In genomic region chr3:39262842-39263241, GRCh38 we compare ENCODE assay signal across 24 cellular contexts. TPM values are rescaled to one million over a fixed set of nuclear protein-coding genes. Genes with fewer than 3 reads are reported as not detected.
DNase-seq lines count a peak whose midpoint lies in the region; ATAC-seq, FAIRE-seq and TF ChIP-seq lines count a peak whose summit lies in the region.
"Had no signal": no experiment of that assay in that cellular context is flagged by ENCODE, and none has a peak within 500 bp of the region (broad histone marks: within the 10 kb centered on the region; RNA-seq: fewer than 3 reads in every experiment).

No MANE protein-coding gene starts in this region.

- WGBS in H1 (ENCODE audit: extremely low coverage in 1 of 2, insufficient coverage in 1 of 2, insufficient read length in 1 of 2, insufficient replicate concordance in 2 of 2, low coverage in 1 of 2, low lambda C conversion rate in 2 of 2, missing lambda C conversion rate in 1 of 2), 2 experiments = 82% methylated on average over 8 of the region's 8 CpGs; no CpG with 5 or more reads in 1 of the 2 experiments

- H3K4me2 ChIP-seq in H1 (ENCODE audit: insufficient read depth in 1 of 2, low read depth in 2 of 2, low read length in 2 of 2) = no peak overlapping the region

- TF ChIP-seq POLR2A in H1 (IDR thresholded peaks at IDR 0.05; ENCODE audit: control extremely low read depth in 1 of 2, low read depth in 2 of 2, low read length in 2 of 2) = no peak

- FAIRE-seq in H1 (lab: Jason Lieb, UNC) = no peak
- FAIRE-seq: GM12891, GM18507 had no signal

- H2BK15ac ChIP-seq in H1 (ENCODE audit: low read length) = no peak overlapping the region

- no peak overlapping the region for H3K27ac ChIP-seq in H1 (ENCODE audit: low read depth, low read length)

- no peak overlapping the region for H3K9ac ChIP-seq in H1 (replicated peaks in 1 of 4; ENCODE audit: extremely low read depth in 1 of 4, low read depth in 3 of 4, low read length in 3 of 4)

- no peaks in the 10 kb centered on the region for H4K20me1 ChIP-seq in H1 (replicated peaks in 1 of 2; ENCODE audit: control insufficient read depth in 1 of 2, insufficient read depth in 2 of 2, low read length in 2 of 2)

- POLR2A ChIA-PET in H1 (lab: Charles Lee; ENCODE audit: partially characterized antibody) = no interaction called here

- TF ChIP-seq RAD21 in H1 (IDR thresholded peaks at IDR 0.05 in 1 of 2, conservative IDR thresholded peaks at IDR 0.05 in 1 of 2; ENCODE audit: low read depth in 2 of 2, low read length in 2 of 2) = no peak

- H2BK120ac ChIP-seq in H1 (replicated peaks; ENCODE audit: low read depth, low read length) = no peak overlapping the region

- H4K91ac ChIP-seq in H1 (replicated peaks; ENCODE audit: insufficient read length, low read length) = no peak overlapping the region

- no peak overlapping the region for H3K18ac ChIP-seq in H1 (ENCODE audit: extremely low read depth, low read length)

- no peaks in the 10 kb centered on the region for H3K36me3 ChIP-seq in H1 (ENCODE audit: control insufficient read depth in 2 of 4, insufficient read depth in 4 of 4, low read length in 3 of 4)
- H3K36me3 ChIP-seq: BE2C had no signal

- no peaks in the 10 kb centered on the region for H3K4me1 ChIP-seq in H1 (replicated peaks in 1 of 4; ENCODE audit: control insufficient read depth in 3 of 4, insufficient read depth in 4 of 4, low read length in 3 of 4)
- H3K4me1 ChIP-seq: BE2C had no signal

- H3K14ac ChIP-seq in H1 (ENCODE audit: insufficient read length) = no peak overlapping the region

- no peak overlapping the region for H4K8ac ChIP-seq in H1 (ENCODE audit: extremely low read depth, insufficient read depth, low read length)

- no peak overlapping the region for H3K4ac ChIP-seq in H1 (replicated peaks; ENCODE audit: insufficient read length, low read depth, low read length)

- CTCF ChIA-PET in H1 (lab: Charles Lee; ENCODE audit: partially characterized antibody) = interaction anchor here (0.9 to 4.3 kb wide), 13 partner anchors 9 to 160 kb away, joined by 3 to 30 read pairs (median 5); no protein-coding TSS in a partner anchor

- H2BK12ac ChIP-seq in H1 (ENCODE audit: low read depth, low read length) = no peak overlapping the region

- ATAC-seq in HG03354 (IDR thresholded peaks at IDR 0.05; ENCODE audit: poor library complexity, severe bottlenecking, unreplicated experiment) = no peak

- no peak overlapping the region for H2BK5ac ChIP-seq in H1 (ENCODE audit: low read depth, low read length)

- no peak overlapping the region for H3K56ac ChIP-seq in H1 (replicated peaks; ENCODE audit: insufficient read length, low read depth, low read length)

- no peak overlapping the region for H3K23ac ChIP-seq in H1 (ENCODE audit: insufficient read length)

- H3K27me3 ChIP-seq in H1 (replicated peaks in 1 of 4; ENCODE audit: control insufficient read depth in 3 of 4, extremely low read depth in 1 of 4, insufficient read depth in 3 of 4, low read length in 3 of 4) = no peaks in the 10 kb centered on the region

- H2AFZ ChIP-seq in H1 (ENCODE audit: low read length) = peak overlapping the region; percentile 77; the same call in 1 of the 2 replicates

- H3K79me1 ChIP-seq in H1 (ENCODE audit: low read depth, low read length) = no peaks in the 10 kb centered on the region

- peak; percentile 60 for DNase-seq in CD1c-positive myeloid dendritic cell (ENCODE audit: extremely low spot score)
- peak; percentile 42 for DNase-seq in RPMI8226
- DNase-seq in H1 (ENCODE audit: low read depth in 1 of 2, low spot score in 2 of 2) = no peak
- peak; percentile 46 for DNase-seq in renal cortical epithelial cell (ENCODE audit: low read depth)
- no peak for DNase-seq in ecto neural progenitor cell (ENCODE audit: low spot score)
- no peak for DNase-seq in DMS114 treated with DMSO at 0.1 percent for 48 hours (lab: John Stamatoyannopoulos, UW; ENCODE audit: unreplicated experiment)
- DNase-seq: BE2C; CD4-positive, alpha-beta memory T cell; DMS153; GOT3; MM.1S; NCI-H1048; NCI-H1417 treated with DMSO at 0.1 percent for 48 hours; NCI-H187 treated with DMSO at 0.1 percent for 48 hours; NCI-H2107; NCI-H446 treated with DMSO at 0.1 percent for 48 hours; NCI-H526 treated with DMSO at 0.1 percent for 48 hours; Right ventricle myocardium superior had no signal

- no peak overlapping the region for H2AK5ac ChIP-seq in H1 (ENCODE audit: low read depth, low read length)

- no peaks in the 10 kb centered on the region for H3K9me3 ChIP-seq in H1 (ENCODE audit: insufficient read depth in 2 of 2, low read depth in 1 of 2, low read length in 1 of 2)
- H3K9me3 ChIP-seq: BE2C had no signal

- TF ChIP-seq CTCF in H1 (IDR thresholded peaks at IDR 0.05; ENCODE audit: control extremely low read depth in 1 of 3, insufficient read depth in 1 of 3, low read depth in 1 of 3, low read length in 3 of 3) = no peak

- H2BK20ac ChIP-seq in H1 (ENCODE audit: low read length) = no peak overlapping the region

- TF ChIP-seq EP300 in H1 (IDR thresholded peaks at IDR 0.05; ENCODE audit: borderline replicate concordance in 1 of 2, low read depth in 2 of 2, low read length in 2 of 2) = no peak

- no peaks in the 10 kb centered on the region for H3K79me2 ChIP-seq in H1 (ENCODE audit: control insufficient read depth in 1 of 2, insufficient read depth in 2 of 2, low read length in 2 of 2)

- no peak overlapping the region for H4K5ac ChIP-seq in H1 (ENCODE audit: insufficient read length, low read depth, low read length)

- no peak overlapping the region for H3K4me3 ChIP-seq in H1 (ENCODE audit: extremely low read depth in 1 of 4, insufficient read depth in 2 of 4, low read depth in 3 of 4, low read length in 4 of 4)

- no peaks in the 10 kb centered on the region for H3K23me2 ChIP-seq in H1 (ENCODE audit: low read depth, low read length)

TF ChIP-seq in H1, 55 proteins besides CTCF, POLR2A, EP300 and RAD21:
- TF ChIP-seq SIN3A (conservative IDR thresholded peaks at IDR 0.05 in 1 of 2, IDR thresholded peaks at IDR 0.05 in 1 of 2; ENCODE audit: low read depth in 1 of 2, low read length in 2 of 2) (no peak), TCF12 (IDR thresholded peaks at IDR 0.05; ENCODE audit: low read depth, low read length) (no peak), RFX5 (IDR thresholded peaks at IDR 0.05; ENCODE audit: borderline replicate concordance, low read depth, low read length) (no peak), POLR2AphosphoS5 (IDR thresholded peaks at IDR 0.05; ENCODE audit: low read depth, low read length) (no peak), YY1 (IDR thresholded peaks at IDR 0.05; ENCODE audit: low read depth, low read length) (no peak), JUN (IDR thresholded peaks at IDR 0.05; ENCODE audit: low read depth, low read length) (no peak), ZNF274 (IDR thresholded peaks at IDR 0.05; ENCODE audit: borderline replicate concordance, extremely low read depth, low read length) (no peak), GTF2F1 (IDR thresholded peaks at IDR 0.05; ENCODE audit: borderline replicate concordance, low read depth, low read length) (no peak), SRF (IDR thresholded peaks at IDR 0.05; ENCODE audit: low read depth, low read length) (no peak), BACH1 (IDR thresholded peaks at IDR 0.05; ENCODE audit: low read length) (no peak), CEBPB (IDR thresholded peaks at IDR 0.05; ENCODE audit: low read depth, low read length) (no peak), JUND (IDR thresholded peaks at IDR 0.05; ENCODE audit: low read length) (no peak), RXRA (IDR thresholded peaks at IDR 0.05; ENCODE audit: insufficient read depth, low read depth, low read length) (no peak), E2F6 (IDR thresholded peaks at IDR 0.05) (no peak), ASH2L (IDR thresholded peaks at IDR 0.05; ENCODE audit: low read length) (no peak), CBX8 (IDR thresholded peaks at IDR 0.05; ENCODE audit: borderline replicate concordance, low read depth, low read length) (no peak), ATF2 (IDR thresholded peaks at IDR 0.05; ENCODE audit: low read length) (no peak), TEAD4 (IDR thresholded peaks at IDR 0.05; ENCODE audit: low read depth, low read length) (no peak), TAF1 (IDR thresholded peaks at IDR 0.05; ENCODE audit: low read depth, low read length) (no peak)

RNA-seq across cellular contexts. Expression of gene CX3CR1, which starts 17.0 kb away (rescaled TPM):
- total RNA-seq in H1 (2021; fragmentation: NEBNext Ultra II Directional; extraction: Animal tissue kit (Norgen Biotek cat#: 25700)) = not detected in 2 replicates
- polyA plus RNA-seq in H1 (2011; rRNA removed) = 0.08 TPM in 2 replicates
- 0.06 TPM for polyA plus RNA-seq in H1 (2011; cell fraction: cytosol; rRNA removed)
- not detected for polyA plus RNA-seq in H1 (2011; cell fraction: nucleus; rRNA removed)
- polyA plus RNA-seq in H1 (2012, experiment 1 of 2) = 0.05 TPM in 1 of 4 replicates, not detected in the others
- not detected for polyA plus RNA-seq in H1 (2012, experiment 2 of 2)
- polyA plus RNA-seq in H1 (2013, experiment 1 of 2) = 0.04 TPM
- 0.09 TPM for polyA plus RNA-seq in H1 (2013, experiment 2 of 2)
- polyA minus RNA-seq in H1 (2011; rRNA and poly(A)+ RNA removed) = 0.12 and 0.82 TPM in 2 replicates
- not detected for polyA minus RNA-seq in H1 (2011; cell fraction: cytosol; rRNA and poly(A)+ RNA removed)
- not detected for polyA minus RNA-seq in H1 (2011; cell fraction: nucleus; rRNA and poly(A)+ RNA removed)
- total RNA-seq in renal cortical epithelial cell = 0.17 TPM in 1 of 2 replicates, not detected in the other
- total RNA-seq: A673, G401, LHCN-M2 had no signal

Comparison
In these comparisons a context has a peak if more than half of its experiments do, and no peak if none do; other contexts are left out.
1. DNase-seq: peak in CD1c-positive myeloid dendritic cell (single experiment), RPMI8226 (single experiment) and renal cortical epithelial cell (single experiment); none in H1 (0 of 2), ecto neural progenitor cell (single experiment) and DMS114 treated with DMSO at 0.1 percent for 48 hours (single experiment).